ENCODE assay signal across 33 cellular contexts in the genomic region with DNA sequence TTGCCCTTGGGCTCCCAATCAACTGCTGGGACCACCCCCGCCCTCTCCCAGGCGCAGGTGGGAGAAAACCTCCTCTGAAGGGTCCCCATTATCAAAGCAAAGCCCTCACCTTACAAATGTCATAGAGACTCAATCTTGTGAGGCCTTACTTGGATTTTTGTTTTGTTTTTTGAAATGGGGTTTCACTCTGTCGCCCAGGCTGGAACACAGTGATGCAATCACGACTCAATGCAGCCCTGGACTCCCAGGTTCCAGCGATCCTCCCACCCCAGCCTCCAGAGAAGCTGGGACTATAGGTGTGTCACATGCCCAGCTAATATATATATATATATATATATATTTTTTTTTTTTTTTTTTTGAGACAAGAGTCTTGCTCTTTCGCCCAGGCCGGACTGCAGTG.
"Had no signal": no experiment of that assay in that cellular context is flagged by ENCODE, and none has a peak within 500 bp of the region (broad histone marks: within the 10 kb centered on the region; RNA-seq: fewer than 3 reads in every experiment).

No MANE protein-coding gene starts in this region.

- H3K4me3 Mint-ChIP-seq: activated CD4-positive, alpha-beta T cell treated with anti-CD3 and anti-CD28 coated beads, Interleukin-2, amount 10 ng/mL, durations not matched to agents 24 days and 14 days; activated CD8-positive, alpha-beta memory T cell treated with anti-CD3 and anti-CD28 coated beads, Interleukin-2, amount 10 ng/mL, durations not matched to agents 7 days and 5 days; activated naive CD8-positive, alpha-beta T cell treated with anti-CD3 and anti-CD28 coated beads, Interleukin-2, amount 10 ng/mL, durations not matched to agents 7 days and 5 days had no signal

- H3K4me1 ChIP-seq: adrenal gland, body of pancreas, colonic mucosa, SJCRH30 had no signal

- H3K27me3 Mint-ChIP-seq: activated CD4-positive, alpha-beta T cell treated with anti-CD3 and anti-CD28 coated beads, Interleukin-2, amount 10 ng/mL, durations not matched to agents 24 days and 14 days; activated naive CD8-positive, alpha-beta T cell treated with anti-CD3 and anti-CD28 coated beads, Interleukin-2, amount 10 ng/mL, durations not matched to agents 7 days and 5 days had no signal

- H3K36me3 Mint-ChIP-seq: activated naive CD8-positive, alpha-beta T cell treated with anti-CD3 and anti-CD28 coated beads, Interleukin-2, amount 10 ng/mL, durations not matched to agents 7 days and 5 days had no signal

- ATAC-seq: activated CD8-positive, alpha-beta memory T cell treated with anti-CD3 and anti-CD28 coated beads, Interleukin-2, amount 10 ng/mL, durations not matched to agents 7 days and 5 days; body of pancreas; Panc1 had no signal

- FAIRE-seq: astrocyte, bronchial epithelial cell had no signal

- H3K36me3 ChIP-seq: adrenal gland, colonic mucosa, MG63, SJCRH30, WERI-Rb-1 had no signal

- H3K4me3 ChIP-seq: adrenal gland, body of pancreas, colonic mucosa, MG63, SJCRH30, SK-N-MC had no signal

- H3K9me3 ChIP-seq: adrenal gland, body of pancreas, colonic mucosa, MG63, SJCRH30 had no signal

- H3K27ac Mint-ChIP-seq: activated CD4-positive, alpha-beta T cell treated with anti-CD3 and anti-CD28 coated beads, Interleukin-2, amount 10 ng/mL, durations not matched to agents 24 days and 14 days; activated CD8-positive, alpha-beta memory T cell treated with anti-CD3 and anti-CD28 coated beads, Interleukin-2, amount 10 ng/mL, durations not matched to agents 7 days and 5 days; activated naive CD8-positive, alpha-beta T cell treated with anti-CD3 and anti-CD28 coated beads, Interleukin-2, amount 10 ng/mL, durations not matched to agents 7 days and 5 days had no signal

- H3K27me3 ChIP-seq: adrenal gland, body of pancreas, colonic mucosa, MG63, SJCRH30 had no signal

- DNase-seq: activated CD4-positive, alpha-beta T cell treated with anti-CD3 and anti-CD28 coated beads for 1 hour; activated CD4-positive, alpha-beta T cell treated with anti-CD3 and anti-CD28 coated beads, Interleukin-2, amount 10 ng/mL, durations not matched to agents 24 days and 14 days; activated CD4-positive, alpha-beta T cell treated with anti-CD3 and anti-CD28 coated beads, Interleukin-2, amount 50 U/mL, for 48 hours; activated CD4-positive, CD25-positive, alpha-beta regulatory T cell; activated CD8-positive, alpha-beta memory T cell treated with anti-CD3 and anti-CD28 coated beads for 24 hours; activated CD8-positive, alpha-beta memory T cell treated with anti-CD3 and anti-CD28 coated beads, Interleukin-2, amount 10 ng/mL, durations not matched to agents 7 days and 5 days; activated CD8-positive, alpha-beta memory T cell treated with anti-CD3 and anti-CD28 coated beads, Interleukin-2, amount 50 U/mL, for 48 hours; activated effector memory CD4-positive, alpha-beta T cell treated with Interleukin-2 at 50 U/mL for 16 hours; activated naive CD4-positive, alpha-beta T cell treated with anti-CD3 and anti-CD28 coated beads, Interleukin-2, amount 50 U/mL, for 16 hours; activated naive CD8-positive, alpha-beta T cell treated with anti-CD3 and anti-CD28 coated beads, Interleukin-2, amount 10 ng/mL, durations not matched to agents 7 days and 5 days; activated T-cell treated with anti-CD3 and anti-CD28 coated beads, Interleukin-2, amount 50 U/mL, for 48 hours; adrenal gland; body of pancreas; colonic mucosa; Kasumi-1; MG63; NCI-H1048; NCI-H1105 treated with DMSO at 0.1 percent for 48 hours; NCI-H1436; NCI-H1694; NCI-H1930; NCI-H2081 treated with DMSO at 0.1 percent for 48 hours; NCI-H226; NCI-H446 treated with DMSO at 0.1 percent for 48 hours; NCI-H524 treated with DMSO at 0.1 percent for 48 hours; SHP77; SJCRH30; T1000; WERI-Rb-1 had no signal

- H3K27ac ChIP-seq: adrenal gland, body of pancreas, colonic mucosa, SJCRH30, SK-N-MC, WERI-Rb-1 had no signal

- H3K9me3 Mint-ChIP-seq: activated CD4-positive, alpha-beta T cell treated with anti-CD3 and anti-CD28 coated beads, Interleukin-2, amount 10 ng/mL, durations not matched to agents 24 days and 14 days; activated naive CD8-positive, alpha-beta T cell treated with anti-CD3 and anti-CD28 coated beads, Interleukin-2, amount 10 ng/mL, durations not matched to agents 7 days and 5 days had no signal
